Comparison of ENCODE assay signal across 8 cellular contexts in the genomic region with DNA sequence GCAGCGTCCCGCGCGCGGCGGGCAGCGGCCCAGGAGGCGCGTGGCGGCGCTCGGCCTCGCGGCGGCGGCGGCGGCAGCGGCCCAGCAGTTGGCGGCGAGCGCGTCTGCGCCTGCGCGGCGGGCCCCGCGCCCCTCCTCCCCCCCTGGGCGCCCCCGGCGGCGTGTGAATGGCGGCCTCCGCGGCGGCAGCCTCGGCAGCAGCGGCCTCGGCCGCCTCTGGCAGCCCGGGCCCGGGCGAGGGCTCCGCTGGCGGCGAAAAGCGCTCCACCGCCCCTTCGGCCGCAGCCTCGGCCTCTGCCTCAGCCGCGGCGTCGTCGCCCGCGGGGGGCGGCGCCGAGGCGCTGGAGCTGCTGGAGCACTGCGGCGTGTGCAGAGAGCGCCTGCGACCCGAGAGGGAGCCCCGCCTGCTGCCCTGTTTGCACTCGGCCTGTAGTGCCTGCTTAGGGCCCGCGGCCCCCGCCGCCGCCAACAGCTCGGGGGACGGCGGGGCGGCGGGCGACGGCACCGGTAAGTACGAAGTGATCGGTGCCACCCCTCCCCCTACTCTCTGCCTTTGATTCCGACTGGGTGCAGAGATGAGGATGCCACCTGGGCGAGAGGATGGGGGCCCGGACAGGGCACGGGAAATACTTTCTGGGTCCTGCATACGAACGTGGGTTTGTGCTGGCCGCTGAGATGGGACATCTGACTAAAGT. TPM values are rescaled to one million over a fixed set of nuclear protein-coding genes. Genes with fewer than 3 reads are reported as not detected.
DNase-seq lines count a peak whose midpoint lies in the region; ATAC-seq and TF ChIP-seq lines count a peak whose summit lies in the region.

No MANE protein-coding gene starts in this region.

- H3K27me3 Mint-ChIP-seq in T-helper 17 cell, result no peaks in the 10 kb centered on the region

- H3K4me3 Mint-ChIP-seq in T-helper 17 cell, result peak overlapping the region; percentile 95

- H3K27ac ChIP-seq in upper lobe of left lung, result peak overlapping the region; percentile 89 to 98 (median 94)

- no peak for TF ChIP-seq EP300 in upper lobe of left lung (IDR thresholded peaks at IDR 0.05)

- peak; percentile 78 for DNase-seq in activated CD8-positive, alpha-beta memory T cell treated with anti-CD3 and anti-CD28 coated beads, Interleukin-2, amount 50 U/mL, for 4 hours
- DNase-seq in activated CD8-positive, alpha-beta memory T cell treated with anti-CD3 and anti-CD28 coated beads, Interleukin-2, amount 50 U/mL, for 48 hours, result no peak
- DNase-seq in T-helper 17 cell, result peak; percentile 69 to 80 (median 79)
- DNase-seq in myocyte (ENCODE audit: low read depth), result peak; percentile 71
- peak in 1 of 2 donors; percentile 38 for DNase-seq in upper lobe of left lung
- no peak for DNase-seq in NCI-H2029 (lab: John Stamatoyannopoulos, UW)

- peaks cover 34% of the 10 kb centered on the region for H3K4me1 Mint-ChIP-seq in T-helper 17 cell

- 0% methylated on average over 7 to 13 of the region's 92 CpGs for WGBS in upper lobe of left lung, 2 donors

- peak overlapping the region; percentile 75 for H3K4me3 ChIP-seq in endocrine pancreas (ENCODE audit: control insufficient read depth, insufficient read depth, low read length)
- H3K4me3 ChIP-seq in upper lobe of left lung, result peak overlapping the region; percentile 68 to 98 (median 94)

- peak overlapping the region; percentile 87 for H3K9ac ChIP-seq in endocrine pancreas (ENCODE audit: control insufficient read depth, insufficient read depth, low read length)

- peaks cover 7% of the 10 kb centered on the region for H3K36me3 Mint-ChIP-seq in T-helper 17 cell (ENCODE audit: low read depth)

- H3K27ac Mint-ChIP-seq in T-helper 17 cell, result peak overlapping the region; percentile 98

- H3K9me3 ChIP-seq in T-helper 17 cell (ENCODE audit: control insufficient read depth, low read length, poor library complexity, severe bottlenecking) (no peaks in the 10 kb centered on the region), endocrine pancreas (ENCODE audit: control insufficient read depth, low read length) (no peaks in the 10 kb centered on the region), upper lobe of left lung (no peaks in the 10 kb centered on the region)

- H3K27me3 ChIP-seq in endocrine pancreas (ENCODE audit: control insufficient read depth, insufficient read depth, low read length) (peaks cover 4% of the 10 kb centered on the region), upper lobe of left lung (no peaks in the 10 kb centered on the region)

- TF ChIP-seq CTCF in upper lobe of left lung (IDR thresholded peaks at IDR 0.05), result peak in 1 of 6 experiments; percentile 40

- H3K36me3 ChIP-seq in endocrine pancreas (ENCODE audit: control insufficient read depth, insufficient read depth, low read length) (peaks cover 19% of the 10 kb centered on the region), upper lobe of left lung (peaks cover 21 to 29% (median 28%) of the 10 kb centered on the region in 4 donors)

- H3K4me1 ChIP-seq in endocrine pancreas (ENCODE audit: control insufficient read depth, insufficient read depth, low read length), result no peaks in the 10 kb centered on the region
- peaks cover 24 to 34% (median 28%) of the 10 kb centered on the region in 4 donors for H3K4me1 ChIP-seq in upper lobe of left lung

- no peak for TF ChIP-seq POLR2A in upper lobe of left lung (IDR thresholded peaks at IDR 0.05)

- ATAC-seq in HG03045 (IDR thresholded peaks at IDR 0.05; ENCODE audit: unreplicated experiment) (peak; percentile 55), T-helper 17 cell (peak; percentile 50), upper lobe of left lung (ENCODE audit: low FRiP score in 2 of 2) (peak in 1 of 2 donors; percentile 57)

RNA-seq across cellular contexts. Expression of a gene that starts 0.9 kb away (rescaled TPM):
- 100 to 1,000 TPM; 427 to 525 TPM for total RNA-seq in T-helper 17 cell
- total RNA-seq in myocyte, result 238 and 268 TPM in 2 replicates
- polyA plus RNA-seq in myocyte (2012), result 331 TPM
- 100 to 1,000 TPM; 197 to 283 (median 213) TPM for total RNA-seq in upper lobe of left lung

RNA-seq across cellular contexts. Expression of a gene that starts 10.2 kb away (rescaled TPM):
- total RNA-seq in T-helper 17 cell, result 10 to 100 TPM; 74.8 to 88.8 TPM
- total RNA-seq in myocyte, result 120 and 132 TPM in 2 replicates
- 260 TPM for polyA plus RNA-seq in myocyte (2012)
- total RNA-seq in upper lobe of left lung, result 100 to 1,000 TPM in 5 of 6 donors, 10 to 100 TPM in 1; 75.4 to 162 (median 123) TPM

RNA-seq across cellular contexts. Expression of a gene that starts 13.7 kb away (rescaled TPM):
- 10 to 100 TPM; 36.1 to 63.5 TPM for total RNA-seq in T-helper 17 cell
- total RNA-seq in myocyte, result 76.1 and 92.4 TPM in 2 replicates
- polyA plus RNA-seq in myocyte (2012), result 130 TPM
- total RNA-seq in upper lobe of left lung, result 10 to 100 TPM; 33.0 to 53.9 (median 41.6) TPM

RNA-seq across cellular contexts. Expression of a gene that starts 25.1 kb away (rescaled TPM):
- total RNA-seq in T-helper 17 cell (1 to 10 TPM; 7.0 to 8.2 TPM), myocyte (7.2 and 10.9 TPM in 2 replicates), upper lobe of left lung (10 to 100 TPM; 11.9 to 19.7 (median 15.0) TPM)
- 14.1 TPM for polyA plus RNA-seq in myocyte (2012)

RNA-seq across cellular contexts. Expression of a gene that starts 28.4 kb away (rescaled TPM):
- total RNA-seq in T-helper 17 cell (10 to 100 TPM; 29.9 to 34.0 TPM), myocyte (20.4 and 22.3 TPM in 2 replicates), upper lobe of left lung (100 to 1,000 TPM in 1 of 6 donors, 10 to 100 TPM in 5; 34.8 to 162 (median 45.5) TPM)
- 24.7 TPM for polyA plus RNA-seq in myocyte (2012)

Comparison
In these comparisons a context has a peak if more than half of its experiments do, and no peak if none do; other contexts are left out.
1. DNase-seq: peak in activated CD8-positive, alpha-beta memory T cell treated with anti-CD3 and anti-CD28 coated beads, Interleukin-2, amount 50 U/mL, for 4 hours (single experiment), T-helper 17 cell (3 of 3) and myocyte (single experiment); none in activated CD8-positive, alpha-beta memory T cell treated with anti-CD3 and anti-CD28 coated beads, Interleukin-2, amount 50 U/mL, for 48 hours (single experiment) and NCI-H2029 (single experiment).